In genomic region chr19:11374449-11375142, GRCh38 we compare ENCODE assay signal across 8 cellular contexts. TPM values are rescaled to one million over a fixed set of nuclear protein-coding genes. Genes with fewer than 3 reads are reported as not detected.
A peak's percentile ranks its signal among the peaks of the same experiment; 100 is the strongest.
DNase-seq lines count a peak whose midpoint lies in the region; ATAC-seq, FAIRE-seq and TF ChIP-seq lines count a peak whose summit lies in the region.

SWSAP1 (plus strand) TSS chr19:11374666; CDS start chr19:11374681, 15 bp downstream.

- under 1% methylated on average over 44 of the region's 44 CpGs for WGBS in right cardiac atrium
- 0 to 1% (median 0%) methylated on average over 44 of the region's 44 CpGs for WGBS in psoas muscle, 3 donors

- H3K4me3 Mint-ChIP-seq in T-helper 17 cell: no peak within 1 kb of the TSS

- H3K9me3 ChIP-seq in T-helper 17 cell (ENCODE audit: control insufficient read depth, low read length, poor library complexity, severe bottlenecking) (no peaks in the 10 kb centered on the region), right cardiac atrium (ENCODE audit: control insufficient read depth, low read length) (no peaks in the 10 kb centered on the region), psoas muscle (no peaks in the 10 kb centered on the region)

- H3K4me1 ChIP-seq in right cardiac atrium (ENCODE audit: control insufficient read depth, insufficient read depth, low read length): peaks cover 11% of the 10 kb centered on the region
- H3K4me1 ChIP-seq in psoas muscle: peaks cover 32% of the 10 kb centered on the region

- DNase-seq in NCI-H1694 (lab: John Stamatoyannopoulos, UW): peak; percentile 97
- DNase-seq in T-helper 17 cell: peak; percentile 90 to 95 (median 93)
- peak; percentile 98 to 99 (median 99) for DNase-seq in right cardiac atrium
- peak; percentile 98 to 99 for DNase-seq in psoas muscle
- peak; percentile 94 for DNase-seq in urothelium cell line (ENCODE audit: low spot score)

- H3K36me3 Mint-ChIP-seq in T-helper 17 cell (ENCODE audit: low read depth): peaks cover 7% of the 10 kb centered on the region

- peak; percentile 66 for ATAC-seq in GM18499 (IDR thresholded peaks at IDR 0.05; ENCODE audit: insufficient read depth, unreplicated experiment)
- ATAC-seq in HG02885 (IDR thresholded peaks at IDR 0.05; ENCODE audit: poor library complexity, unreplicated experiment): peak; percentile 86
- peak; percentile 91 for ATAC-seq in T-helper 17 cell
- peak; percentile 97 to 98 for ATAC-seq in right cardiac atrium
- ATAC-seq in psoas muscle: peak; percentile 97 to 98 (median 98)

- H3K4me1 Mint-ChIP-seq in T-helper 17 cell: peaks cover 22% of the 10 kb centered on the region

- peak within 1 kb of the TSS; percentile 97 for H3K27ac ChIP-seq in angular gyrus (ENCODE audit: low read depth, low read length)
- H3K27ac ChIP-seq in right cardiac atrium (ENCODE audit: low read length): peak within 1 kb of the TSS; percentile 99
- peak within 1 kb of the TSS; percentile 96 for H3K27ac ChIP-seq in psoas muscle

- H3K36me3 ChIP-seq in psoas muscle (ENCODE audit: insufficient read depth in 1 of 2, low read depth in 1 of 2): peaks cover 0 to 16% of the 10 kb centered on the region in 2 donors

- intact Hi-C loops in right cardiac atrium (cut with DNase I): no loop called here
- intact Hi-C loops in psoas muscle (cut with DNase I): loop anchor here in 1 of 2 donors (5.0 to 10.0 kb wide), 2 partner anchors 58 to 130 kb away; partner anchors contain the start of gene ZNF653

- H3K4me3 ChIP-seq in right cardiac atrium (ENCODE audit: low read length) (peak within 1 kb of the TSS; percentile 74), psoas muscle (peak within 1 kb of the TSS; percentile 76)

- no peaks in the 10 kb centered on the region for H3K27me3 Mint-ChIP-seq in T-helper 17 cell

- FAIRE-seq in urothelium cell line (lab: Jason Lieb, UNC): peak; percentile 27

- no peak for TF ChIP-seq CTCF in psoas muscle (IDR thresholded peaks at IDR 0.05)

- H3K27me3 ChIP-seq in right cardiac atrium (ENCODE audit: control insufficient read depth, insufficient read depth) (no peaks in the 10 kb centered on the region), psoas muscle (ENCODE audit: insufficient read depth in 3 of 3, low read length in 2 of 3) (no peaks in the 10 kb centered on the region)

- no peak within 1 kb of the TSS for H3K27ac Mint-ChIP-seq in T-helper 17 cell

RNA-seq across cellular contexts. Expression of gene SWSAP1, which starts in this region (rescaled TPM):
- total RNA-seq in T-helper 17 cell: 1 to 10 TPM; 2.6 to 2.9 TPM
- 1 to 10 TPM; 1.0 to 1.9 (median 1.3) TPM for total RNA-seq in right cardiac atrium
- polyA plus RNA-seq in right cardiac atrium: 1.9 TPM
- total RNA-seq in psoas muscle: 1 to 10 TPM; 1.1 to 1.7 (median 1.4) TPM
- polyA plus RNA-seq in psoas muscle: 1 to 10 TPM; 2.1 to 3.9 (median 2.3) TPM

Comparison
In these comparisons a context has a peak if more than half of its experiments do, and no peak if none do; other contexts are left out.
1. Peak in every context shown above with its lines: DNase-seq, ATAC-seq, H3K4me3 ChIP-seq and H3K27ac ChIP-seq.